8 cellular contexts compared by ENCODE assay signal in genomic region chr11:65274734-65275682, GRCh38. TPM values are rescaled to one million over a fixed set of nuclear protein-coding genes. Genes with fewer than 3 reads are reported as not detected.
A peak's percentile ranks its signal among the peaks of the same experiment; 100 is the strongest.
DNase-seq lines count a peak whose midpoint lies in the region; ATAC-seq and TF ChIP-seq lines count a peak whose summit lies in the region.

No MANE protein-coding gene starts in this region.

- no peak overlapping the region for H2AFZ ChIP-seq in GM23248

- H3K4me2 ChIP-seq in GM23248 (ENCODE audit: unreplicated experiment), result peak overlapping the region; percentile 19

- H3K27me3 ChIP-seq in GM23248 (replicated peaks; ENCODE audit: insufficient read depth) (no peaks in the 10 kb centered on the region), right atrium auricular region (no peaks in the 10 kb centered on the region)

- DNase-seq in COLO668 (lab: John Stamatoyannopoulos, UW; ENCODE audit: unreplicated experiment), result peak; percentile 34
- peak; percentile 96 for DNase-seq in GM23248
- peak; percentile 73 for DNase-seq in NCI-H82 treated with DMSO at 0.1 percent for 48 hours (lab: John Stamatoyannopoulos, UW; ENCODE audit: unreplicated experiment)
- peak; percentile 92 for DNase-seq in astrocyte of the hippocampus (ENCODE audit: low read depth, low spot score)
- peak; percentile 95 for DNase-seq in right atrium auricular region (ENCODE audit: low spot score)
- DNase-seq in putamen (ENCODE audit: low spot score), result peak; percentile 82
- DNase-seq in T-helper 9 cell, result no peak

- in situ Hi-C loops in GM23248 (cut with MboI), result loop anchor here (10.0 kb wide), 1 partner anchor 50 kb away; no protein-coding TSS in a partner anchor

- H3K36me3 ChIP-seq in GM23248 (ENCODE audit: low read depth) (no peaks in the 10 kb centered on the region), right atrium auricular region (peaks cover under 1% of the 10 kb centered on the region)

- H3K79me2 ChIP-seq in GM23248 (ENCODE audit: insufficient read depth), result peaks cover 14% of the 10 kb centered on the region

- H3F3A ChIP-seq in GM23248 (ENCODE audit: insufficient read depth), result peaks cover 51% of the 10 kb centered on the region

- H3K9ac ChIP-seq in GM23248, result peak overlapping the region; percentile 28

- ATAC-seq in HG03045 (IDR thresholded peaks at IDR 0.05; ENCODE audit: unreplicated experiment), result no peak

- 50 to 51% methylated on average over 6 of the region's 6 CpGs for WGBS in GM23248 (ENCODE audit: low coverage in 1 of 2, low lambda C conversion rate in 2 of 2, missing lambda C conversion rate in 2 of 2), 2 experiments

- TF ChIP-seq CTCF in right atrium auricular region (IDR thresholded peaks at IDR 0.05), result peak; percentile 60 to 82

- no peaks in the 10 kb centered on the region for H4K20me1 ChIP-seq in GM23248 (ENCODE audit: insufficient read depth)

- peak overlapping the region; percentile 62 for H3K27ac ChIP-seq in GM23248
- peak overlapping the region; percentile 14 to 35 for H3K27ac ChIP-seq in right atrium auricular region

- H3K4me3 ChIP-seq in GM23248, result no peak overlapping the region
- no peak overlapping the region for H3K4me3 ChIP-seq in right atrium auricular region

- H3K4me1 ChIP-seq in GM23248 (ENCODE audit: insufficient read depth) (peaks cover 47% of the 10 kb centered on the region), right atrium auricular region (peaks cover 0 to 14% of the 10 kb centered on the region in 2 donors)

- no peaks in the 10 kb centered on the region for H3K9me3 ChIP-seq in GM23248 (ENCODE audit: low read depth)
- H3K9me3 ChIP-seq in right atrium auricular region, result no peaks in the 10 kb centered on the region

- no peaks in the 10 kb centered on the region for H3K9me2 ChIP-seq in GM23248 (ENCODE audit: insufficient read depth)

RNA-seq across cellular contexts. Expression of gene POLA2, which starts 13.2 kb away (rescaled TPM):
- 6.7 and 8.6 TPM in 2 replicates for total RNA-seq in GM23248 (2014; rRNA removed; shearing (Covaris generic))
- 8.7 and 8.9 TPM in 2 replicates for polyA plus RNA-seq in GM23248 (2016; fragmentation: Nextera tagmentation; extraction: Ambion mirVana)
- 10 to 100 TPM in 1 of 2 donors, 1 to 10 TPM in 1; 4.5 to 12.4 TPM for total RNA-seq in right atrium auricular region

RNA-seq across cellular contexts. Expression of gene CDC42EP2, which starts 39.7 kb away (rescaled TPM):
- total RNA-seq in GM23248 (2014; rRNA removed; shearing (Covaris generic)), result 32.1 and 32.6 TPM in 2 replicates
- polyA plus RNA-seq in GM23248 (2016; fragmentation: Nextera tagmentation; extraction: Ambion mirVana), result 37.9 and 40.3 TPM in 2 replicates
- 10 to 100 TPM; 14.4 to 31.0 TPM for total RNA-seq in right atrium auricular region

RNA-seq across cellular contexts. Expression of gene DPF2, which starts 58.6 kb away (rescaled TPM):
- total RNA-seq in GM23248 (2014; rRNA removed; shearing (Covaris generic)), result 27.7 and 30.0 TPM in 2 replicates
- polyA plus RNA-seq in GM23248 (2016; fragmentation: Nextera tagmentation; extraction: Ambion mirVana), result 51.2 and 54.1 TPM in 2 replicates
- total RNA-seq in right atrium auricular region, result 10 to 100 TPM; 46.3 TPM
